ENCODE assay signal across 1 cellular context in genomic region chr19:2494447-2495129, GRCh38.
TF ChIP-seq lines count a peak whose summit lies in the region.

No MANE protein-coding gene starts in this region.

TF ChIP-seq in IMR-90, 13 proteins besides CTCF, POLR2A, EP300 and RAD21 (continued from another document):
- no peak for TF ChIP-seq ELK1 (IDR thresholded peaks at IDR 0.05; ENCODE audit: borderline replicate concordance, low read depth, low read length)
- no peak for TF ChIP-seq MAFK (IDR thresholded peaks at IDR 0.05; ENCODE audit: low read depth, low read length)
- peak; percentile 68; the same call in 1 of the 2 replicates for TF ChIP-seq MAZ (IDR thresholded peaks at IDR 0.05; ENCODE audit: borderline replicate concordance, low read depth, low read length)
